21 cellular contexts compared by ENCODE assay signal in the genomic region with DNA sequence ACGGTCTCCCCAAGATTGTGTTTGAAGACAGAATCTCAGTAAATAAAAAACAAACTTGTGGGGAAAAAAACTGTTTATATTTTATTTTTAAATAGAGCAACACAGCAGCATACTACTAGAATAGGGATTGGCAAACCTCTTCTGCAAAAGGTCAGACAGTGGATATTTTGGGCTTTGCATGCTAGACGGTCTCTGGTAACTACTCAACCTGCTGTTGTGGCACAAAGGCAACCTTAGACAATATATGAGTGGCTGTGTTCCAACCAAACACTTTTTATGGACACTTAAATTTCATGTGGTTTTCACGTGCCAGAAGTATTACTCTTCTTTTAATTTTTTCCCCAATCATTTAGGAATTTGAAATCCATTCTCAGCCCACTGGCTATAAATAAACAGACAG. TPM values are rescaled to one million over a fixed set of nuclear protein-coding genes. Genes with fewer than 3 reads are reported as not detected.
DNase-seq lines count a peak whose midpoint lies in the region; ATAC-seq, FAIRE-seq and TF ChIP-seq lines count a peak whose summit lies in the region.
"Had no signal": no experiment of that assay in that cellular context is flagged by ENCODE, and none has a peak within 500 bp of the region (broad histone marks: within the 10 kb centered on the region; RNA-seq: fewer than 3 reads in every experiment).

No MANE protein-coding gene starts in this region.

- ATAC-seq in Right ventricle myocardium superior (ENCODE audit: poor library complexity), result peak; percentile 74
- ATAC-seq in GM23338, result no peak
- no peak for ATAC-seq in left colon
- ATAC-seq: CD8-positive, alpha-beta T cell; HCT116 had no signal

- FAIRE-seq in HTR-8/SVneo (lab: Jason Lieb, UNC), result no peak
- FAIRE-seq: G401.6, GM12892, GM18507 had no signal

- no peaks in the 10 kb centered on the region for H3K79me2 ChIP-seq in GM23338 (replicated peaks; ENCODE audit: insufficient read depth)

- H3K4me1 ChIP-seq in left ventricle myocardium inferior, result peaks cover 15% of the 10 kb centered on the region
- peaks cover 8% of the 10 kb centered on the region for H3K4me1 ChIP-seq in GM23338 (ENCODE audit: insufficient read depth)
- H3K4me1 ChIP-seq in BE2C, result no peaks in the 10 kb centered on the region

- H4K20me1 ChIP-seq in GM23338 (replicated peaks; ENCODE audit: insufficient read depth), result no peaks in the 10 kb centered on the region
- H4K20me1 ChIP-seq: BLaER1 treated with 17β-estradiol and CSF1 and Interleukin-3, amounts not matched to agents 10 nM and 100 nM had no signal

- H3K9me2 ChIP-seq in GM23338 (ENCODE audit: insufficient read depth), result no peaks in the 10 kb centered on the region

- TF ChIP-seq CTCF in left ventricle myocardium inferior (IDR thresholded peaks at IDR 0.05; ENCODE audit: borderline replicate concordance) (no peak), GM23338 (conservative IDR thresholded peaks at IDR 0.05; ENCODE audit: low read depth in 2 of 2) (no peak), progenitor cell of endocrine pancreas (IDR thresholded peaks at IDR 0.05; ENCODE audit: unreplicated experiment) (no peak), BE2C (IDR thresholded peaks at IDR 0.05; ENCODE audit: low read depth, low read length) (no peak)

- H3K9me3 Mint-ChIP-seq in GM23338, result no peaks in the 10 kb centered on the region
- no peaks in the 10 kb centered on the region for H3K9me3 Mint-ChIP-seq in progenitor cell of endocrine pancreas (ENCODE audit: low read depth)
- H3K9me3 Mint-ChIP-seq: CD8-positive, alpha-beta T cell; HFFc6 had no signal

- intact Hi-C loops in Right ventricle myocardium superior (cut with DNase I), result no loop called here
- intact Hi-C loops in left ventricle myocardium inferior (cut with micrococcal nuclease), result no loop called here
- intact Hi-C loops in left colon (cut with DNase I, micrococcal nuclease), result no loop called here

- no peaks in the 10 kb centered on the region for H3K36me3 ChIP-seq in left ventricle myocardium inferior
- H3K36me3 ChIP-seq in GM23338 (ENCODE audit: insufficient read depth), result no peaks in the 10 kb centered on the region
- no peaks in the 10 kb centered on the region for H3K36me3 ChIP-seq in BE2C
- H3K36me3 ChIP-seq: BLaER1 treated with 17β-estradiol and CSF1 and Interleukin-3, amounts not matched to agents 10 nM and 100 nM had no signal

- H3K27ac ChIP-seq in left ventricle myocardium inferior (replicated peaks) (no peak overlapping the region), GM23338 (ENCODE audit: low read depth) (no peak overlapping the region)
- H3K27ac ChIP-seq: BLaER1 treated with 17β-estradiol and CSF1 and Interleukin-3, amounts not matched to agents 10 nM and 100 nM; HL-60 had no signal

- H3K4me3 Mint-ChIP-seq in GM23338 (no peak overlapping the region), progenitor cell of endocrine pancreas (ENCODE audit: low read depth) (no peak overlapping the region)
- H3K4me3 Mint-ChIP-seq: CD8-positive, alpha-beta T cell; HFFc6 had no signal

- DNase-seq in Right ventricle myocardium superior (no peak), left ventricle myocardium inferior (no peak), GM23338 (ENCODE audit: low spot score) (no peak), myocyte (ENCODE audit: low read depth) (peak; percentile 37), progenitor cell of endocrine pancreas (ENCODE audit: low spot score, unreplicated experiment) (no peak), BE2C (no peak), HTR-8/SVneo (ENCODE audit: insufficient read length, low spot score) (no peak), left colon (no peak)
- DNase-seq: 8988T; Calu3; CD8-positive, alpha-beta T cell; GOT3; HFFc6; IMR-90 had no signal

- H3K4me1 Mint-ChIP-seq in GM23338 (peaks cover 18% of the 10 kb centered on the region), progenitor cell of endocrine pancreas (ENCODE audit: low read depth) (peaks cover 9% of the 10 kb centered on the region)

- no peaks in the 10 kb centered on the region for H3K27me3 ChIP-seq in left ventricle myocardium inferior (ENCODE audit: low read depth)
- H3K27me3 ChIP-seq in GM23338 (ENCODE audit: insufficient read depth), result no peaks in the 10 kb centered on the region
- H3K27me3 ChIP-seq in BE2C, result no peaks in the 10 kb centered on the region
- H3K27me3 ChIP-seq: BLaER1 treated with 17β-estradiol and CSF1 and Interleukin-3, amounts not matched to agents 10 nM and 100 nM had no signal

- peak overlapping the region; percentile 84; the same call in 1 of the 2 replicates for H2AFZ ChIP-seq in GM23338

- no peaks in the 10 kb centered on the region for H3K36me3 Mint-ChIP-seq in GM23338 (ENCODE audit: low read depth)
- H3K36me3 Mint-ChIP-seq in progenitor cell of endocrine pancreas (ENCODE audit: insufficient read depth), result no peaks in the 10 kb centered on the region
- H3K36me3 Mint-ChIP-seq: CD8-positive, alpha-beta T cell had no signal

- H3K27me3 Mint-ChIP-seq in GM23338 (ENCODE audit: insufficient read depth, low read depth, poor library complexity) (peaks cover 2% of the 10 kb centered on the region), progenitor cell of endocrine pancreas (peaks cover 14% of the 10 kb centered on the region)

- H3K4me3 ChIP-seq in left ventricle myocardium inferior (no peak overlapping the region), GM23338 (no peak overlapping the region), BE2C (ENCODE audit: low read depth, low read length) (no peak overlapping the region)
- H3K4me3 ChIP-seq: BLaER1 treated with 17β-estradiol and CSF1 and Interleukin-3, amounts not matched to agents 10 nM and 100 nM had no signal

- no peaks in the 10 kb centered on the region for H3F3A ChIP-seq in GM23338 (replicated peaks; ENCODE audit: low read depth)

- H3K9me3 ChIP-seq in left ventricle myocardium inferior (replicated peaks), result no peaks in the 10 kb centered on the region
- no peaks in the 10 kb centered on the region for H3K9me3 ChIP-seq in BE2C
- H3K9me3 ChIP-seq: BLaER1 treated with 17β-estradiol and CSF1 and Interleukin-3, amounts not matched to agents 10 nM and 100 nM had no signal

- H3K27ac Mint-ChIP-seq in GM23338 (no peak overlapping the region), progenitor cell of endocrine pancreas (peak overlapping the region; percentile 52)
- H3K27ac Mint-ChIP-seq: CD8-positive, alpha-beta T cell; HFFc6 had no signal

- no peak overlapping the region for H3K4me2 ChIP-seq in GM23338
- H3K4me2 ChIP-seq: BLaER1 treated with 17β-estradiol and CSF1 and Interleukin-3, amounts not matched to agents 10 nM and 100 nM had no signal

TF ChIP-seq in GM23338, 12 proteins besides CTCF, POLR2A, EP300 and RAD21 (continues in another document):
- TF ChIP-seq ZNF114 (CRISPR knock-in tag; IDR thresholded peaks at IDR 0.05) (no peak), CREB1 (CRISPR knock-in tag; IDR thresholded peaks at IDR 0.05; ENCODE audit: low read depth) (no peak), POLR2AphosphoS5 (IDR thresholded peaks at IDR 0.05; ENCODE audit: low read depth) (no peak), JUNB (IDR thresholded peaks at IDR 0.05; ENCODE audit: unreplicated experiment) (no peak), ZNF331 (CRISPR knock-in tag; IDR thresholded peaks at IDR 0.05; ENCODE audit: low read depth) (no peak), STAT1 (IDR thresholded peaks at IDR 0.05; ENCODE audit: unreplicated experiment) (no peak), NANOG (IDR thresholded peaks at IDR 0.05; ENCODE audit: borderline replicate concordance) (no peak)
- TF ChIP-seq, protein P1, sequence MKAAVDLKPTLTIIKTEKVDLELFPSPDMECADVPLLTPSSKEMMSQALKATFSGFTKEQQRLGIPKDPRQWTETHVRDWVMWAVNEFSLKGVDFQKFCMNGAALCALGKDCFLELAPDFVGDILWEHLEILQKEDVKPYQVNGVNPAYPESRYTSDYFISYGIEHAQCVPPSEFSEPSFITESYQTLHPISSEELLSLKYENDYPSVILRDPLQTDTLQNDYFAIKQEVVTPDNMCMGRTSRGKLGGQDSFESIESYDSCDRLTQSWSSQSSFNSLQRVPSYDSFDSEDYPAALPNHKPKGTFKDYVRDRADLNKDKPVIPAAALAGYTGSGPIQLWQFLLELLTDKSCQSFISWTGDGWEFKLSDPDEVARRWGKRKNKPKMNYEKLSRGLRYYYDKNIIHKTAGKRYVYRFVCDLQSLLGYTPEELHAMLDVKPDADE (IDR thresholded peaks at IDR 0.05), result no peak
- TF ChIP-seq, protein P2, sequence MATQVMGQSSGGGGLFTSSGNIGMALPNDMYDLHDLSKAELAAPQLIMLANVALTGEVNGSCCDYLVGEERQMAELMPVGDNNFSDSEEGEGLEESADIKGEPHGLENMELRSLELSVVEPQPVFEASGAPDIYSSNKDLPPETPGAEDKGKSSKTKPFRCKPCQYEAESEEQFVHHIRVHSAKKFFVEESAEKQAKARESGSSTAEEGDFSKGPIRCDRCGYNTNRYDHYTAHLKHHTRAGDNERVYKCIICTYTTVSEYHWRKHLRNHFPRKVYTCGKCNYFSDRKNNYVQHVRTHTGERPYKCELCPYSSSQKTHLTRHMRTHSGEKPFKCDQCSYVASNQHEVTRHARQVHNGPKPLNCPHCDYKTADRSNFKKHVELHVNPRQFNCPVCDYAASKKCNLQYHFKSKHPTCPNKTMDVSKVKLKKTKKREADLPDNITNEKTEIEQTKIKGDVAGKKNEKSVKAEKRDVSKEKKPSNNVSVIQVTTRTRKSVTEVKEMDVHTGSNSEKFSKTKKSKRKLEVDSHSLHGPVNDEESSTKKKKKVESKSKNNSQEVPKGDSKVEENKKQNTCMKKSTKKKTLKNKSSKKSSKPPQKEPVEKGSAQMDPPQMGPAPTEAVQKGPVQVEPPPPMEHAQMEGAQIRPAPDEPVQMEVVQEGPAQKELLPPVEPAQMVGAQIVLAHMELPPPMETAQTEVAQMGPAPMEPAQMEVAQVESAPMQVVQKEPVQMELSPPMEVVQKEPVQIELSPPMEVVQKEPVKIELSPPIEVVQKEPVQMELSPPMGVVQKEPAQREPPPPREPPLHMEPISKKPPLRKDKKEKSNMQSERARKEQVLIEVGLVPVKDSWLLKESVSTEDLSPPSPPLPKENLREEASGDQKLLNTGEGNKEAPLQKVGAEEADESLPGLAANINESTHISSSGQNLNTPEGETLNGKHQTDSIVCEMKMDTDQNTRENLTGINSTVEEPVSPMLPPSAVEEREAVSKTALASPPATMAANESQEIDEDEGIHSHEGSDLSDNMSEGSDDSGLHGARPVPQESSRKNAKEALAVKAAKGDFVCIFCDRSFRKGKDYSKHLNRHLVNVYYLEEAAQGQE (IDR thresholded peaks at IDR 0.05; ENCODE audit: unreplicated experiment), result no peak

RNA-seq across cellular contexts. Expression of a gene that starts 55.0 kb away (rescaled TPM):
- total RNA-seq in Right ventricle myocardium superior (11.6 TPM), left ventricle myocardium inferior (36.8 TPM), myocyte (12.7 and 14.0 TPM in 2 replicates), progenitor cell of endocrine pancreas (1.2 and 1.6 TPM in 2 replicates), left colon (not detected)
- total RNA-seq in GM23338 (2014; rRNA removed; shearing (Covaris generic)), result 0.07 and 0.35 TPM in 2 replicates
- polyA plus RNA-seq in GM23338 (2016; fragmentation: Nextera tagmentation; extraction: Ambion mirVana), result 0.31 and 0.39 TPM in 2 replicates
- 6.6 TPM for polyA plus RNA-seq in myocyte (2012)
- 4.6 TPM for polyA plus RNA-seq in BE2C (2012; ENCODE audit: insufficient read depth, insufficient read length, low read depth)
- total RNA-seq: CD8-positive, alpha-beta T cell; IMR-90 had no signal
- polyA plus RNA-seq: AG04450, IMR-90 had no signal
